In the genomic region with DNA sequence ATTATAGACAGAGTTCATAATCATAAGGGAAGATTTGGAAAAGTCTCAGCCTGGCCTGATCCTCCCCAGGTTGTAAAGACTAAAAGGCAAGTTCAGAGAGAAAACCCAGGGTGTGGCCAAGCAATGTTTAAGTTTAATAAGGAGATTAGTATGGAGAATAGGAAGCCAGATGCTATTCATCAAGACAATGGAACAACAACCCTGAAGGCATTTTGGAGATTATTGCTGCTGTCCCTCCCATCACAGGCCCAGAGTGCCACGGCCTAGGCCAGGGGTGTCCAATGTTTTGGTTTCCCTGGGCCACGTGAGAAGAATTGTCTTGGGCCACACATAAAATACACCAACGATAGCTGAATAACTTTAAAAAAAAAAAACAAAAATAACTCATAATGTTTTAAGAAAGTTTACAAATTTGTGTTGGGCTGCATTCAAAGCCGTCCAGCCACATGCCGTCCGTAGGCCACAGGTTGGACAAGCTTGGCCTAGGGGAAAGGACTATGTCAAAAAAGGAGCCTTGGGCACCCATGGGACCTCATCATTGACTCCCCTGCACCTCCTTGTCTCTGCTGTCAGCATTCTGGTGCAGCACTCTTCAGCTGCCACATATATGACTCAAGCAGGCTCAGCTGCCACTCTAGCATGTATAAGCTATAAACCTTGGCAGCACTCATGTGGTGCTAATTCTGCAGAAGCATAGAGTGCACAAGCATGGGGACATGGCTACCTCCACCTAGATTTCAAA, we compare ENCODE assay signal across 17 cellular contexts.
"Had no signal": no experiment of that assay in that cellular context is flagged by ENCODE, and none has a peak within 500 bp of the region (broad histone marks: within the 10 kb centered on the region; RNA-seq: fewer than 3 reads in every experiment).

No MANE protein-coding gene starts in this region.

- DNase-seq: colonic mucosa; dermis blood vessel endothelial cell; endodermal cell; erythroblast; gastrocnemius medialis; heart right ventricle; hypothalamus; kidney glomerular epithelial cell; naive thymus-derived CD4-positive, alpha-beta T cell; nephron progenitor cell; posterior cingulate gyrus; stimulated activated CD4-positive, alpha-beta T cell treated with anti-CD3 and anti-CD28 coated beads, Interleukin-4, amount 100 ng/mL, for 1 hour; stimulated activated CD8-positive, alpha-beta memory T cell treated with anti-CD3 and anti-CD28 coated beads, Interleukin-4, amount 100 ng/mL, for 48 hours; tibial artery; upper lobe of right lung had no signal

- H3K9me3 ChIP-seq: colonic mucosa, gastrocnemius medialis, upper lobe of right lung, vagina had no signal

- H3K36me3 ChIP-seq: colonic mucosa, gastrocnemius medialis, heart right ventricle, tibial artery, upper lobe of right lung, vagina had no signal

- H3K27me3 ChIP-seq: colonic mucosa, gastrocnemius medialis, heart right ventricle, tibial artery, upper lobe of right lung, vagina had no signal

- H3K4me3 ChIP-seq: colonic mucosa, gastrocnemius medialis, heart right ventricle, smooth muscle cell, tibial artery, upper lobe of right lung, vagina had no signal

- H3K27ac ChIP-seq: colonic mucosa, gastrocnemius medialis, heart right ventricle, tibial artery, upper lobe of right lung, vagina had no signal

- H3K4me2 ChIP-seq: smooth muscle cell had no signal

- H3K4me1 ChIP-seq: colonic mucosa, gastrocnemius medialis, tibial artery, upper lobe of right lung had no signal
